In the genomic region with DNA sequence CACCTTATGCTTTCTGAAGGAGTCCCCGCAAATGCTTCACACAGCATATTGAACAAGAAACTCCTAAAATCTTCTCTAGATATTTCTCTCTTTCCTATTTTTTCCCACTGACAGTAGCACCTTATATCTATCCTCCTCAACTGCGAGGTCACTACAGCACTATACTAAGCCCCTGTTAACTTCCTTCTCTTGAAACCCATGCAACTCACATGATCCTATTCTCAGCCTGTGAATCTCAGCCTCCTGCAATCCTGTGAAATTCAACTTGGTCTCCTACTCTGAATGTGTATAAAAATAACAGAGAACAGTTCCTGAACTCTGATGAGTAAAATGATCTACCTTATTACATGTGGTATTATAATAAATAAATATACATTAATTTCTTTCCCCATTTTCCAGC, we compare ENCODE assay signal across 18 cellular contexts. TPM values are rescaled to one million over a fixed set of nuclear protein-coding genes. Genes with fewer than 3 reads are reported as not detected.
DNase-seq lines count a peak whose midpoint lies in the region; ATAC-seq and TF ChIP-seq lines count a peak whose summit lies in the region.
"Had no signal": no experiment of that assay in that cellular context is flagged by ENCODE, and none has a peak within 500 bp of the region (broad histone marks: within the 10 kb centered on the region; RNA-seq: fewer than 3 reads in every experiment).

No MANE protein-coding gene starts in this region.

- CTCF ChIA-PET in activated CD4-positive, alpha-beta T cell treated with anti-CD3 and anti-CD28 coated beads for 36 hours (lab: Charles Lee): interaction anchor here (0.6 to 4.0 kb wide), 8 partner anchors 11 to 512 kb away, joined by 3 to 22 read pairs (median 5); partner anchors contain the start of gene ERMP1

- no peaks in the 10 kb centered on the region for H3K36me3 ChIP-seq in left lung
- H3K36me3 ChIP-seq: BLaER1, HAP-1 had no signal

- H3K4me1 Mint-ChIP-seq in activated CD4-positive, alpha-beta T cell treated with anti-CD3 and anti-CD28 coated beads, Interleukin-2, amount 10 ng/mL, durations not matched to agents 24 days and 14 days: peaks cover 56% of the 10 kb centered on the region
- peaks cover 70% of the 10 kb centered on the region for H3K4me1 Mint-ChIP-seq in activated CD4-positive, alpha-beta T cell treated with anti-CD3 and anti-CD28 coated beads for 36 hours

- H3K36me3 Mint-ChIP-seq in activated CD4-positive, alpha-beta T cell treated with anti-CD3 and anti-CD28 coated beads, Interleukin-2, amount 10 ng/mL, durations not matched to agents 24 days and 14 days (ENCODE audit: low read depth): no peaks in the 10 kb centered on the region
- H3K36me3 Mint-ChIP-seq in activated CD4-positive, alpha-beta T cell treated with anti-CD3 and anti-CD28 coated beads for 36 hours (ENCODE audit: low read depth): no peaks in the 10 kb centered on the region
- H3K36me3 Mint-ChIP-seq: CD4-positive, CD25-positive, alpha-beta regulatory T cell; CD8-positive, alpha-beta T cell had no signal

- no peak overlapping the region for H3K4me3 ChIP-seq in left lung
- H3K4me3 ChIP-seq: BLaER1, HAP-1 had no signal

- H3K4me1 ChIP-seq in left lung: peaks cover 1 to 16% of the 10 kb centered on the region in 2 donors
- H3K4me1 ChIP-seq: Caco-2, HAP-1 had no signal

- no peak for TF ChIP-seq CTCF in left lung (IDR thresholded peaks at IDR 0.05)

- peak; percentile 44 for DNase-seq in activated CD4-positive, alpha-beta T cell treated with anti-CD3 and anti-CD28 coated beads, Interleukin-2, amount 10 ng/mL, durations not matched to agents 24 days and 14 days
- DNase-seq in activated CD4-positive, alpha-beta T cell treated with anti-CD3 and anti-CD28 coated beads for 36 hours: no peak
- DNase-seq in OCI-M1 (lab: John Stamatoyannopoulos, UW) (peak; percentile 91), left lung (no peak), NCI-H146 treated with DMSO at 0.1 percent for 48 hours (lab: John Stamatoyannopoulos, UW; ENCODE audit: unreplicated experiment) (no peak)
- no peak for DNase-seq in activated CD8-positive, alpha-beta memory T cell treated with anti-CD3 and anti-CD28 coated beads for 24 hours
- DNase-seq: Caco-2; CD4-positive, CD25-positive, alpha-beta regulatory T cell; CD8-positive, alpha-beta T cell; DMS153; DND-41; GOT3; HFFc6 had no signal

- ATAC-seq in activated CD4-positive, alpha-beta T cell treated with anti-CD3 and anti-CD28 coated beads for 36 hours: no peak
- peak; percentile 28 for ATAC-seq in left lung
- ATAC-seq: CD8-positive, alpha-beta T cell had no signal

- H3K9me3 Mint-ChIP-seq in activated CD4-positive, alpha-beta T cell treated with anti-CD3 and anti-CD28 coated beads, Interleukin-2, amount 10 ng/mL, durations not matched to agents 24 days and 14 days: peaks cover 6% of the 10 kb centered on the region
- peaks cover 2% of the 10 kb centered on the region for H3K9me3 Mint-ChIP-seq in activated CD4-positive, alpha-beta T cell treated with anti-CD3 and anti-CD28 coated beads for 36 hours (ENCODE audit: low read depth)
- H3K9me3 Mint-ChIP-seq: CD8-positive, alpha-beta T cell; HFFc6 had no signal

- H3K27me3 ChIP-seq in left lung: no peaks in the 10 kb centered on the region
- H3K27me3 ChIP-seq: BLaER1 had no signal

- H3K4me3 Mint-ChIP-seq in activated CD4-positive, alpha-beta T cell treated with anti-CD3 and anti-CD28 coated beads, Interleukin-2, amount 10 ng/mL, durations not matched to agents 24 days and 14 days: no peak overlapping the region
- H3K4me3 Mint-ChIP-seq in activated CD4-positive, alpha-beta T cell treated with anti-CD3 and anti-CD28 coated beads for 36 hours: no peak overlapping the region
- H3K4me3 Mint-ChIP-seq: B cell; CD4-positive, CD25-positive, alpha-beta regulatory T cell; CD8-positive, alpha-beta T cell; HFFc6 had no signal

- no peak overlapping the region for H3K27ac Mint-ChIP-seq in activated CD4-positive, alpha-beta T cell treated with anti-CD3 and anti-CD28 coated beads, Interleukin-2, amount 10 ng/mL, durations not matched to agents 24 days and 14 days
- H3K27ac Mint-ChIP-seq in activated CD4-positive, alpha-beta T cell treated with anti-CD3 and anti-CD28 coated beads for 36 hours: no peak overlapping the region
- H3K27ac Mint-ChIP-seq: B cell; CD4-positive, CD25-positive, alpha-beta regulatory T cell; CD8-positive, alpha-beta T cell; HFFc6 had no signal

- no peaks in the 10 kb centered on the region for H3K27me3 Mint-ChIP-seq in activated CD4-positive, alpha-beta T cell treated with anti-CD3 and anti-CD28 coated beads, Interleukin-2, amount 10 ng/mL, durations not matched to agents 24 days and 14 days
- H3K27me3 Mint-ChIP-seq in activated CD4-positive, alpha-beta T cell treated with anti-CD3 and anti-CD28 coated beads for 36 hours: no peaks in the 10 kb centered on the region
- H3K27me3 Mint-ChIP-seq: B cell had no signal

- no peaks in the 10 kb centered on the region for H3K9me3 ChIP-seq in left lung
- H3K9me3 ChIP-seq: BLaER1, Caco-2, HAP-1 had no signal

- POLR2A ChIA-PET in activated CD4-positive, alpha-beta T cell treated with anti-CD3 and anti-CD28 coated beads for 36 hours (lab: Charles Lee): no interaction called here

- H3K27ac ChIP-seq in left lung: no peak overlapping the region
- H3K27ac ChIP-seq: 22Rv1, BLaER1, C4-2B had no signal

- intact Hi-C loops in activated CD4-positive, alpha-beta T cell treated with anti-CD3 and anti-CD28 coated beads, Interleukin-2, amount 10 ng/mL, durations not matched to agents 24 days and 14 days (cut with micrococcal nuclease): no loop called here
- intact Hi-C loops in activated CD4-positive, alpha-beta T cell treated with anti-CD3 and anti-CD28 coated beads for 36 hours (cut with DNase I, micrococcal nuclease): loop anchor here in 1 of 2 experiments (5.0 kb wide), 1 partner anchor 682 kb away; no protein-coding TSS in a partner anchor
- intact Hi-C loops in left lung (cut with DNase I): no loop called here

RNA-seq across cellular contexts. Expression of gene PLGRKT, which starts 6.1 kb away (rescaled TPM):
- 53.0 and 54.4 TPM in 2 replicates for total RNA-seq in activated CD4-positive, alpha-beta T cell treated with anti-CD3 and anti-CD28 coated beads, Interleukin-2, amount 10 ng/mL, durations not matched to agents 24 days and 14 days
- total RNA-seq in activated CD4-positive, alpha-beta T cell treated with anti-CD3 and anti-CD28 coated beads for 36 hours: 10 to 100 TPM; 44.0 to 47.9 TPM
- total RNA-seq in left lung: 10 to 100 TPM; 23.2 to 26.6 TPM

RNA-seq across cellular contexts. Expression of gene CD274, which starts 6.5 kb away (rescaled TPM):
- 52.1 and 57.6 TPM in 2 replicates for total RNA-seq in activated CD4-positive, alpha-beta T cell treated with anti-CD3 and anti-CD28 coated beads, Interleukin-2, amount 10 ng/mL, durations not matched to agents 24 days and 14 days
- 10 to 100 TPM; 25.0 to 30.1 TPM for total RNA-seq in activated CD4-positive, alpha-beta T cell treated with anti-CD3 and anti-CD28 coated beads for 36 hours
- total RNA-seq in left lung: 10 to 100 TPM in 1 of 2 donors, 1 to 10 TPM in 1; 9.4 to 21.1 TPM
- total RNA-seq: Caco-2 had no signal

Comparison
In these comparisons a context has a peak if more than half of its experiments do, and no peak if none do; other contexts are left out.
1. DNase-seq: peak in activated CD4-positive, alpha-beta T cell treated with anti-CD3 and anti-CD28 coated beads, Interleukin-2, amount 10 ng/mL, durations not matched to agents 24 days and 14 days (single experiment) and OCI-M1 (single experiment); none in activated CD4-positive, alpha-beta T cell treated with anti-CD3 and anti-CD28 coated beads for 36 hours (single experiment), left lung (0 of 2), NCI-H146 treated with DMSO at 0.1 percent for 48 hours (single experiment) and activated CD8-positive, alpha-beta memory T cell treated with anti-CD3 and anti-CD28 coated beads for 24 hours (single experiment).